ENCODE assay signal across 8 cellular contexts in the genomic region with DNA sequence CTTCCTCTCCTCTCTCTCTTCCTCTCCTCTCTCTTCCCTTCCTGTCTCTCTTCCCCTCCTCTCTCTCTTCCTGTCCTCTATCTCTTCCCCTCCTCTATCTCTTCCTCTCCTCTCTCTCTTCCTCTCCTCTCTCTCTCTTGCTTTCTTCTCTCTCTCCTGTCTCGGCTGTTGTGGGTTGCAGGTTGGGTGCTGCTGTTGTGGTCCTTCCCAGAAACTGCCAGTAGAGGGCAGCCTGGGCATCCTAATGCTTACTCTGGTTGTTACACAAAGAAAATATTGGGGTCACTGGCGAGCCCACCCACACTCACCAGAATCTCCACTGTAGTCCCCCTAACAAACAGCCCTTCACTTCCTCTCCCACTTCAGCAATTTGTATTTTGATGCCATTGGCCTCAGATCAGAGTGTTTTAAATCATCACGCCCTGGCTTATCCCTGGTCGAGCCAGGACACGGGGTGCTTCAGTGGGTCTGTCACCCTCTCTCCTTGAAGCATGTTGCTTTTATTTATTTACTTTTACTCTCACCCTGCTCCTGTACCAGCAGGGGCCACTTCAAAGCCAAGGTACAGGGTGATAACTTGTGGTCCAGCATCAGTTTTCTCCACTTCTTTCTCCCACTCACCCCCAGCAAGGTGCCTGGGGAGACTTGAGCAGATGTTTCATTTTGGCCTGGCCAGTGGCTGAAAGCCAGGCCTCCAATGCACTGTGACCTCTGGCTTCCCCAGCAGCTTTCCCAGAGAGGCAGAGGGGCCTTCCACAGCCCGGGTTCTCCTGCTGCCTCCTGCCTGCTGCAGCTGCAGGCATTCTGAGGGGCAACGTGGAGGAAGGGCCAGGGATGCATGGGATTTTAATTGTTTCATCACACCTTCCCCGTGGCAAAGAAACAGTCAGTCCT. TPM values are rescaled to one million over a fixed set of nuclear protein-coding genes. Genes with fewer than 3 reads are reported as not detected.
DNase-seq lines count a peak whose midpoint lies in the region; ATAC-seq, FAIRE-seq and TF ChIP-seq lines count a peak whose summit lies in the region.
"Had no signal": no experiment of that assay in that cellular context is flagged by ENCODE, and none has a peak within 500 bp of the region (broad histone marks: within the 10 kb centered on the region; RNA-seq: fewer than 3 reads in every experiment).

No MANE protein-coding gene starts in this region.

- H2AFZ ChIP-seq in HepG2 (ENCODE audit: low read length) = no peak overlapping the region

- H3K27me3 ChIP-seq in WERI-Rb-1 (ENCODE audit: insufficient read depth, low read depth, severe bottlenecking) = no peaks in the 10 kb centered on the region
- no peaks in the 10 kb centered on the region for H3K27me3 ChIP-seq in HepG2 (ENCODE audit: control insufficient read depth in 1 of 2, insufficient read depth in 2 of 2, low read length in 2 of 2)

- H3K4me2 ChIP-seq in HepG2 (ENCODE audit: low read depth, low read length) = no peak overlapping the region

- H3K4me3 ChIP-seq in WERI-Rb-1 (ENCODE audit: low read depth, low read length) = no peak overlapping the region
- H3K4me3 ChIP-seq in HepG2 (replicated peaks in 1 of 3; ENCODE audit: insufficient read depth in 1 of 3, low read depth in 2 of 3, low read length in 3 of 3) = no peak overlapping the region

- intact Hi-C loops in HepG2 (cut with micrococcal nuclease; ENCODE audit: unreplicated experiment) = loop anchor here (1.0 to 10.0 kb wide), 4 partner anchors 101 to 466 kb away; a partner anchor contains a TSS

- in situ Hi-C loops in HepG2 (cut with HindIII; ENCODE audit: extremely low pct_ligation_motif_present, low pct_unique_long_range_greater_than_20kb) = loop anchor here (5.0 kb wide), 1 partner anchor 106 kb away; a partner anchor contains a TSS

- peak overlapping the region in 1 of 4 donors; percentile 8 for H3K4me3 Mint-ChIP-seq in IgD-negative memory B cell
- H3K4me3 Mint-ChIP-seq in stimulated activated memory B cell treated with anti-CD40 and anti-IgM and Interleukin-4, amounts not matched to agents 10 μg/mL and 1 μg/mL and 100 μg/mL, for 72 hours = no peak overlapping the region

- H3K27ac ChIP-seq in WERI-Rb-1 (no peak overlapping the region), caudate nucleus (ENCODE audit: low read depth, low read length) (no peak overlapping the region), HepG2 (ENCODE audit: extremely low read length, insufficient read depth, low read length) (no peak overlapping the region)

- no peak for TF ChIP-seq EP300 in HepG2 (IDR thresholded peaks at IDR 0.05; ENCODE audit: low read depth in 2 of 2, low read length in 2 of 2)
- no peak for TF ChIP-seq EP300 in HepG2 (CRISPR knock-in tag; IDR thresholded peaks at IDR 0.05; ENCODE audit: borderline replicate concordance)

- peaks cover 3% of the 10 kb centered on the region for H3K27me3 Mint-ChIP-seq in IgD-negative memory B cell
- H3K27me3 Mint-ChIP-seq in stimulated activated memory B cell treated with anti-CD40 and anti-IgM and Interleukin-4, amounts not matched to agents 10 μg/mL and 1 μg/mL and 100 μg/mL, for 72 hours = no peaks in the 10 kb centered on the region

- peak; percentile 89 for TF ChIP-seq RAD21 in HepG2 (CRISPR knock-in tag; IDR thresholded peaks at IDR 0.05)

- H3K9me3 ChIP-seq in WERI-Rb-1 (ENCODE audit: severe bottlenecking) (no peaks in the 10 kb centered on the region), HepG2 (ENCODE audit: low read length) (no peaks in the 10 kb centered on the region)

- POLR2A ChIA-PET in HepG2 (lab: Yijun Ruan, JAX) = no interaction called here

- peaks cover 37% of the 10 kb centered on the region for H3K4me1 ChIP-seq in HepG2 (ENCODE audit: insufficient read depth, low read length)

- peaks cover 1% of the 10 kb centered on the region for H3K79me2 ChIP-seq in HepG2 (ENCODE audit: insufficient read depth, low read length)

- ATAC-seq in HepG2 (no peak), GM21786 (IDR thresholded peaks at IDR 0.05; ENCODE audit: unreplicated experiment) (no peak)
- ATAC-seq in stimulated activated memory B cell treated with anti-CD40 and anti-IgM and Interleukin-4, amounts not matched to agents 10 μg/mL and 1 μg/mL and 100 μg/mL, for 72 hours = peak; percentile 47

- H3K36me3 Mint-ChIP-seq in IgD-negative memory B cell = no peaks in the 10 kb centered on the region
- peaks cover 6% of the 10 kb centered on the region for H3K36me3 Mint-ChIP-seq in stimulated activated memory B cell treated with anti-CD40 and anti-IgM and Interleukin-4, amounts not matched to agents 10 μg/mL and 1 μg/mL and 100 μg/mL, for 72 hours

- CTCF ChIA-PET in HepG2 (lab: Yijun Ruan, JAX; ENCODE audit: low intra/inter-chr PET ratio, low total read pairs) = interaction anchor here (0.7 to 3.2 kb wide), 4 partner anchors 11 to 106 kb away, joined by 4 to 40 read pairs (median 6); no protein-coding TSS in a partner anchor

- TSS peak; percentile 76 for BruUV-seq in HepG2 (replicated peaks; lab: Mats Ljungman, UMichigan)

- no peak for TF ChIP-seq POLR2A in HepG2 (IDR thresholded peaks at IDR 0.05; ENCODE audit: insufficient read depth in 1 of 2, low read depth in 2 of 2, low read length in 2 of 2)

- WGBS in HepG2 (ENCODE audit: low lambda C conversion rate) = 74% methylated on average over 8 of the region's 8 CpGs

- peaks cover 8 to 19% (median 10%) of the 10 kb centered on the region in 3 donors for H3K4me1 Mint-ChIP-seq in IgD-negative memory B cell
- peaks cover 17% of the 10 kb centered on the region for H3K4me1 Mint-ChIP-seq in stimulated activated memory B cell treated with anti-CD40 and anti-IgM and Interleukin-4, amounts not matched to agents 10 μg/mL and 1 μg/mL and 100 μg/mL, for 72 hours

- peak; percentile 78 for TF ChIP-seq CTCF in WERI-Rb-1 (IDR thresholded peaks at IDR 0.05; ENCODE audit: low read depth, low read length)
- peak; percentile 94 for TF ChIP-seq CTCF in HepG2 (CRISPR knock-in tag; IDR thresholded peaks at IDR 0.05)

- DNase-seq in GM03348 (ENCODE audit: low spot score) (peak; percentile 76), WERI-Rb-1 (peak; percentile 46), caudate nucleus (lab: John Stamatoyannopoulos, UW) (peak in 43 of 61 donors; percentile 16 to 72 (median 36)), HepG2 (ENCODE audit: low spot score) (peak; percentile 50)

- H3K9me3 Mint-ChIP-seq in IgD-negative memory B cell = no peaks in the 10 kb centered on the region
- no peaks in the 10 kb centered on the region for H3K9me3 Mint-ChIP-seq in stimulated activated memory B cell treated with anti-CD40 and anti-IgM and Interleukin-4, amounts not matched to agents 10 μg/mL and 1 μg/mL and 100 μg/mL, for 72 hours

- no peaks in the 10 kb centered on the region for H4K20me1 ChIP-seq in HepG2 (ENCODE audit: insufficient read depth, low read length)

- peak overlapping the region in 2 of 3 donors; percentile 45 to 71 for H3K27ac Mint-ChIP-seq in IgD-negative memory B cell
- H3K27ac Mint-ChIP-seq in stimulated activated memory B cell treated with anti-CD40 and anti-IgM and Interleukin-4, amounts not matched to agents 10 μg/mL and 1 μg/mL and 100 μg/mL, for 72 hours = peak overlapping the region; percentile 1

- H3K36me3 ChIP-seq in WERI-Rb-1 (0 out of 2 replicates have a peak, but pooled peaks cover 2% of the 10 kb centered on the region), HepG2 (replicated peaks in 1 of 2; ENCODE audit: control insufficient read depth in 1 of 2, insufficient read depth in 2 of 2, low read length in 2 of 2) (peaks cover 4 to 11% of the 10 kb centered on the region in 2 experiments; a peak in 4 of 5 replicates)

- peak; percentile 78 for FAIRE-seq in HepG2 (lab: Jason Lieb, UNC)

- H3K9ac ChIP-seq in HepG2 (ENCODE audit: insufficient read depth, low read depth, low read length) = no peak overlapping the region

RNA-seq across cellular contexts. Expression of a gene that starts 4.7 kb away (rescaled TPM):
- polyA plus RNA-seq in IgD-negative memory B cell (not detected), HepG2 (2011; rRNA removed) (44.9 and 65.2 TPM in 2 replicates)
- total RNA-seq in HepG2 (2016; rRNA removed; fragmentation: Illumina TruSeq; extraction: Trizol) = 17.2 and 35.2 TPM in 2 replicates
- total RNA-seq in HepG2 (2016; cell fraction: cytosol; rRNA removed; fragmentation: Illumina TruSeq; extraction: Trizol; ENCODE audit: low read depth) = 3.1 and 4.0 TPM in 2 replicates
- total RNA-seq in HepG2 (2016; cell fraction: insoluble cytoplasmic fraction; rRNA removed; fragmentation: Illumina TruSeq; extraction: Trizol) = 15.2 and 35.5 TPM in 2 replicates
- total RNA-seq in HepG2 (2016; cell fraction: membrane; rRNA removed; fragmentation: Illumina TruSeq; extraction: Trizol) = 11.7 and 12.8 TPM in 2 replicates
- total RNA-seq in HepG2 (2016; cell fraction: nucleus; rRNA removed; fragmentation: Illumina TruSeq; extraction: Trizol) = 29.8 and 35.0 TPM in 2 replicates
- 48.2 and 63.4 TPM in 2 replicates for polyA plus RNA-seq in HepG2 (2011; cell fraction: cytosol; rRNA removed)
- 48.7 and 49.3 TPM in 2 replicates for polyA plus RNA-seq in HepG2 (2011; cell fraction: nucleus; rRNA removed)
- 31.4 and 52.1 TPM in 2 replicates for polyA plus RNA-seq in HepG2 (2012)
- polyA plus RNA-seq in HepG2 (2016; cell fraction: cytosol; fragmentation: Illumina TruSeq; extraction: Trizol; ENCODE audit: low read depth) = 3.1 and 3.6 TPM in 2 replicates
- 20.6 and 24.8 TPM in 2 replicates for polyA plus RNA-seq in HepG2 (2016; cell fraction: insoluble cytoplasmic fraction; fragmentation: Illumina TruSeq; extraction: Trizol; ENCODE audit: low read depth)
- 9.3 and 9.6 TPM in 2 replicates for polyA plus RNA-seq in HepG2 (2016; cell fraction: membrane; fragmentation: Illumina TruSeq; extraction: Trizol; ENCODE audit: low read depth)
- polyA plus RNA-seq in HepG2 (2016; cell fraction: nucleus; fragmentation: Illumina TruSeq; extraction: Trizol; ENCODE audit: insufficient read depth, low read depth) = 59.2 and 61.3 TPM in 2 replicates
- polyA minus RNA-seq in HepG2 (2011; rRNA and poly(A)+ RNA removed; ENCODE audit: low replicate concordance) = 32.1 and 99.8 TPM in 2 replicates
- 50.9 and 56.7 TPM in 2 replicates for polyA minus RNA-seq in HepG2 (2011; cell fraction: cytosol; rRNA and poly(A)+ RNA removed)
- polyA minus RNA-seq in HepG2 (2011; cell fraction: nucleus; rRNA and poly(A)+ RNA removed) = 14.2 and 19.3 TPM in 2 replicates

RNA-seq across cellular contexts. Expression of a gene that starts 19.7 kb away (rescaled TPM):
- polyA plus RNA-seq in IgD-negative memory B cell = 29.3 TPM
- 16.7 and 33.5 TPM in 2 replicates for total RNA-seq in HepG2 (2016; rRNA removed; fragmentation: Illumina TruSeq; extraction: Trizol)
- 11.1 and 11.2 TPM in 2 replicates for total RNA-seq in HepG2 (2016; cell fraction: cytosol; rRNA removed; fragmentation: Illumina TruSeq; extraction: Trizol; ENCODE audit: low read depth)
- 17.4 and 32.4 TPM in 2 replicates for total RNA-seq in HepG2 (2016; cell fraction: insoluble cytoplasmic fraction; rRNA removed; fragmentation: Illumina TruSeq; extraction: Trizol)
- 47.5 and 49.4 TPM in 2 replicates for total RNA-seq in HepG2 (2016; cell fraction: membrane; rRNA removed; fragmentation: Illumina TruSeq; extraction: Trizol)
- 17.8 and 27.0 TPM in 2 replicates for total RNA-seq in HepG2 (2016; cell fraction: nucleus; rRNA removed; fragmentation: Illumina TruSeq; extraction: Trizol)
- polyA plus RNA-seq in HepG2 (2011; rRNA removed) = 65.4 and 75.9 TPM in 2 replicates
- polyA plus RNA-seq in HepG2 (2011; cell fraction: cytosol; rRNA removed) = 60.7 and 64.8 TPM in 2 replicates
- polyA plus RNA-seq in HepG2 (2011; cell fraction: nucleus; rRNA removed) = 51.6 and 63.8 TPM in 2 replicates
- polyA plus RNA-seq in HepG2 (2012) = 24.1 and 47.2 TPM in 2 replicates
- 54.6 and 63.3 TPM in 2 replicates for polyA plus RNA-seq in HepG2 (2016; cell fraction: cytosol; fragmentation: Illumina TruSeq; extraction: Trizol; ENCODE audit: low read depth)
- polyA plus RNA-seq in HepG2 (2016; cell fraction: insoluble cytoplasmic fraction; fragmentation: Illumina TruSeq; extraction: Trizol; ENCODE audit: low read depth) = 76.8 and 103 TPM in 2 replicates
- polyA plus RNA-seq in HepG2 (2016; cell fraction: membrane; fragmentation: Illumina TruSeq; extraction: Trizol; ENCODE audit: low read depth) = 136 and 142 TPM in 2 replicates
- 62.4 and 62.9 TPM in 2 replicates for polyA plus RNA-seq in HepG2 (2016; cell fraction: nucleus; fragmentation: Illumina TruSeq; extraction: Trizol; ENCODE audit: insufficient read depth, low read depth)
- polyA minus RNA-seq in HepG2 (2011; rRNA and poly(A)+ RNA removed; ENCODE audit: low replicate concordance) = 97.4 and 101 TPM in 2 replicates
- 44.2 and 48.1 TPM in 2 replicates for polyA minus RNA-seq in HepG2 (2011; cell fraction: cytosol; rRNA and poly(A)+ RNA removed)
- 30.8 and 37.7 TPM in 2 replicates for polyA minus RNA-seq in HepG2 (2011; cell fraction: nucleus; rRNA and poly(A)+ RNA removed)

RNA-seq across cellular contexts. Expression of a gene that starts 20.4 kb away (rescaled TPM):
- 11.0 TPM for polyA plus RNA-seq in IgD-negative memory B cell
- total RNA-seq in HepG2 (2016; rRNA removed; fragmentation: Illumina TruSeq; extraction: Trizol) = 3.5 and 3.6 TPM in 2 replicates
- 0.51 and 0.88 TPM in 2 replicates for total RNA-seq in HepG2 (2016; cell fraction: cytosol; rRNA removed; fragmentation: Illumina TruSeq; extraction: Trizol; ENCODE audit: low read depth)
- 3.1 and 3.2 TPM in 2 replicates for total RNA-seq in HepG2 (2016; cell fraction: insoluble cytoplasmic fraction; rRNA removed; fragmentation: Illumina TruSeq; extraction: Trizol)
- total RNA-seq in HepG2 (2016; cell fraction: membrane; rRNA removed; fragmentation: Illumina TruSeq; extraction: Trizol) = 2.3 and 2.7 TPM in 2 replicates
- 3.0 and 3.7 TPM in 2 replicates for total RNA-seq in HepG2 (2016; cell fraction: nucleus; rRNA removed; fragmentation: Illumina TruSeq; extraction: Trizol)
- polyA plus RNA-seq in HepG2 (2011; rRNA removed) = 2.4 and 5.2 TPM in 2 replicates
- 2.9 and 3.1 TPM in 2 replicates for polyA plus RNA-seq in HepG2 (2011; cell fraction: cytosol; rRNA removed)
- 7.2 and 8.1 TPM in 2 replicates for polyA plus RNA-seq in HepG2 (2011; cell fraction: nucleus; rRNA removed)
- 2.2 and 4.4 TPM in 2 replicates for polyA plus RNA-seq in HepG2 (2012)
- 0.15 and 0.25 TPM in 2 replicates for polyA plus RNA-seq in HepG2 (2016; cell fraction: cytosol; fragmentation: Illumina TruSeq; extraction: Trizol; ENCODE audit: low read depth)
- polyA plus RNA-seq in HepG2 (2016; cell fraction: insoluble cytoplasmic fraction; fragmentation: Illumina TruSeq; extraction: Trizol; ENCODE audit: low read depth) = 4.6 TPM in 2 replicates
- 1.0 and 1.3 TPM in 2 replicates for polyA plus RNA-seq in HepG2 (2016; cell fraction: membrane; fragmentation: Illumina TruSeq; extraction: Trizol; ENCODE audit: low read depth)
- 5.6 TPM in 2 replicates for polyA plus RNA-seq in HepG2 (2016; cell fraction: nucleus; fragmentation: Illumina TruSeq; extraction: Trizol; ENCODE audit: insufficient read depth, low read depth)
- 8.6 and 11.6 TPM in 2 replicates for polyA minus RNA-seq in HepG2 (2011; rRNA and poly(A)+ RNA removed; ENCODE audit: low replicate concordance)
- 4.9 and 6.1 TPM in 2 replicates for polyA minus RNA-seq in HepG2 (2011; cell fraction: cytosol; rRNA and poly(A)+ RNA removed)
- 4.6 and 5.0 TPM in 2 replicates for polyA minus RNA-seq in HepG2 (2011; cell fraction: nucleus; rRNA and poly(A)+ RNA removed)

RNA-seq across cellular contexts. Expression of a gene that starts 49.9 kb away (rescaled TPM):
- polyA plus RNA-seq in IgD-negative memory B cell (not detected), HepG2 (2011; rRNA removed) (0.15 and 0.29 TPM in 2 replicates)
- total RNA-seq in HepG2 (2016; rRNA removed; fragmentation: Illumina TruSeq; extraction: Trizol) = 0.02 and 0.03 TPM in 2 replicates
- not detected in 2 replicates for total RNA-seq in HepG2 (2016; cell fraction: cytosol; rRNA removed; fragmentation: Illumina TruSeq; extraction: Trizol; ENCODE audit: low read depth)
- total RNA-seq in HepG2 (2016; cell fraction: insoluble cytoplasmic fraction; rRNA removed; fragmentation: Illumina TruSeq; extraction: Trizol) = 0.03 and 0.09 TPM in 2 replicates
- total RNA-seq in HepG2 (2016; cell fraction: membrane; rRNA removed; fragmentation: Illumina TruSeq; extraction: Trizol) = 0.53 TPM in 1 of 2 replicates, not detected in the other
- not detected in 2 replicates for total RNA-seq in HepG2 (2016; cell fraction: nucleus; rRNA removed; fragmentation: Illumina TruSeq; extraction: Trizol)
- 0.15 and 0.33 TPM in 2 replicates for polyA plus RNA-seq in HepG2 (2011; cell fraction: cytosol; rRNA removed)
- polyA plus RNA-seq in HepG2 (2011; cell fraction: nucleus; rRNA removed) = 0.08 and 0.38 TPM in 2 replicates
- 0.08 and 0.84 TPM in 2 replicates for polyA plus RNA-seq in HepG2 (2012)
- polyA plus RNA-seq in HepG2 (2016; cell fraction: cytosol; fragmentation: Illumina TruSeq; extraction: Trizol; ENCODE audit: low read depth) = 0.09 and 0.19 TPM in 2 replicates
- polyA plus RNA-seq in HepG2 (2016; cell fraction: insoluble cytoplasmic fraction; fragmentation: Illumina TruSeq; extraction: Trizol; ENCODE audit: low read depth) = 0.05 TPM in 1 of 2 replicates, not detected in the other
- polyA plus RNA-seq in HepG2 (2016; cell fraction: membrane; fragmentation: Illumina TruSeq; extraction: Trizol; ENCODE audit: low read depth) = not detected in 2 replicates
- not detected in 2 replicates for polyA plus RNA-seq in HepG2 (2016; cell fraction: nucleus; fragmentation: Illumina TruSeq; extraction: Trizol; ENCODE audit: insufficient read depth, low read depth)
- polyA minus RNA-seq in HepG2 (2011; rRNA and poly(A)+ RNA removed; ENCODE audit: low replicate concordance) = 4.0 and 16.2 TPM in 2 replicates
- polyA minus RNA-seq in HepG2 (2011; cell fraction: cytosol; rRNA and poly(A)+ RNA removed) = 0.10 TPM in 1 of 2 replicates, not detected in the other
- 0.64 and 1.5 TPM in 2 replicates for polyA minus RNA-seq in HepG2 (2011; cell fraction: nucleus; rRNA and poly(A)+ RNA removed)
- total RNA-seq: activated CD8-positive, alpha-beta memory T cell treated with anti-CD3 and anti-CD28 coated beads for 36 hours had no signal
